ENCODE assay signal across 22 cellular contexts in the genomic region with DNA sequence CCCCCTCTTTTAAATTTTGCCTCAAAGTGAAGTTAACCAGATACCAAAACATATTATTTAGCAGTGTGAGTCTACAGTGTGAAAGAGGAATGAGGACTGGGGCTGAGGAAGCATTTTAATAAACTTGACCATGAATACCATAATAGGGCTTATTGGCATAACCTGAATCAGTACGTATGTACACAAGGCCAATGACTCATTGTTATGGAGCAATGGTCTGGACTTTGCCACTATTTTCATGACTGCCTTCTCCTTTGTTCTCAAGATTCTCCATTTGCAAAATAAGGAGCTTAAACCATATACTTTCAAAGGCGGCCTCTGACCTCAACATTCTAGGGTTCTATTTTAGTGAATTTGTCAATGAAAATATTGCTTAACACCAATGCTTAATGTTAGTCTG.
"Had no signal": no experiment of that assay in that cellular context is flagged by ENCODE, and none has a peak within 500 bp of the region (broad histone marks: within the 10 kb centered on the region; RNA-seq: fewer than 3 reads in every experiment).

No MANE protein-coding gene starts in this region.

- H3K27me3 ChIP-seq: left lung, neural progenitor cell, right atrium auricular region had no signal

- H3K36me3 ChIP-seq: left lung, neural progenitor cell, prostate gland, right atrium auricular region had no signal

- FAIRE-seq: kidney had no signal

- H3K4me3 ChIP-seq: left lung, neural progenitor cell, prostate gland, right atrium auricular region, skin epidermis had no signal

- H3K9me3 ChIP-seq: left lung, prostate gland, right atrium auricular region had no signal

- ATAC-seq: activated CD8-positive, alpha-beta T cell treated with anti-CD3 and anti-CD28 coated beads for 36 hours; activated T-helper 17 cell treated with anti-CD3 and anti-CD28 coated beads, Interleukin-2, amount 50 U/mL, for 72 hours; effector memory CD8-positive, alpha-beta T cell; left lung; T-cell had no signal

- H3K4me1 ChIP-seq: left lung, neural progenitor cell, prostate gland, right atrium auricular region had no signal

- DNase-seq: activated CD4-positive, alpha-beta T cell treated with anti-CD3 and anti-CD28 coated beads for 48 hours; activated CD4-positive, CD25-positive, alpha-beta regulatory T cell; activated CD8-positive, alpha-beta T cell treated with anti-CD3 and anti-CD28 coated beads for 36 hours; activated naive CD4-positive, alpha-beta T cell; activated naive CD8-positive, alpha-beta T cell treated with anti-CD3 and anti-CD28 coated beads, Interleukin-2, amount 10 ng/mL, durations not matched to agents 7 days and 5 days; activated T-cell treated with anti-CD3 and anti-CD28 coated beads, Interleukin-2, amount 50 U/mL, for 1 hour; amygdala; caudate nucleus; effector memory CD8-positive, alpha-beta T cell; foreskin melanocyte; glutamatergic neuron; hypothalamus; kidney; left lung; naive B cell; stimulated activated CD4-positive, alpha-beta T cell treated with anti-CD3 and anti-CD28 coated beads, Interleukin-2, amount 100 ng/mL, for 48 hours; T-cell had no signal

- H3K27ac ChIP-seq: left lung, neural progenitor cell, prostate gland, right atrium auricular region, skin epidermis had no signal
